13 cellular contexts compared by ENCODE assay signal in genomic region chrX:134368140-134368539, GRCh38.
"Had no signal": no experiment of that assay in that cellular context is flagged by ENCODE, and none has a peak within 500 bp of the region (broad histone marks: within the 10 kb centered on the region; RNA-seq: fewer than 3 reads in every experiment).

No MANE protein-coding gene starts in this region.

- H3K36me3 Mint-ChIP-seq: activated naive CD8-positive, alpha-beta T cell treated with anti-CD3 and anti-CD28 coated beads, Interleukin-2, amount 10 ng/mL, durations not matched to agents 7 days and 5 days had no signal

- DNase-seq: activated CD4-positive, alpha-beta T cell treated with anti-CD3 and anti-CD28 coated beads, Interleukin-2, amount 50 U/mL, for 48 hours; activated CD4-positive, CD25-positive, alpha-beta regulatory T cell treated with anti-CD3 and anti-CD28 coated beads, Interleukin-2, amount 50 U/mL, for 72 hours; activated naive CD8-positive, alpha-beta T cell treated with anti-CD3 and anti-CD28 coated beads, Interleukin-2, amount 10 ng/mL, durations not matched to agents 7 days and 5 days; aorta; hypothalamus; ovary; sigmoid colon; stimulated activated naive CD8-positive, alpha-beta T cell treated with anti-CD3 and anti-CD28 coated beads, Interleukin-15, Interleukin-2, amounts not matched to agents 100 U/mL and 50 U/mL, for 24 hours; upper lobe of right lung had no signal

- H3K27me3 Mint-ChIP-seq: activated naive CD8-positive, alpha-beta T cell treated with anti-CD3 and anti-CD28 coated beads, Interleukin-2, amount 10 ng/mL, durations not matched to agents 7 days and 5 days had no signal

- H3K9me3 ChIP-seq: esophagus muscularis mucosa, ovary, sigmoid colon, upper lobe of right lung had no signal

- FAIRE-seq: endometrium, TTC549 had no signal

- H3K27ac ChIP-seq: esophagus muscularis mucosa, ovary, sigmoid colon, upper lobe of right lung had no signal

- H3K4me3 Mint-ChIP-seq: activated naive CD8-positive, alpha-beta T cell treated with anti-CD3 and anti-CD28 coated beads, Interleukin-2, amount 10 ng/mL, durations not matched to agents 7 days and 5 days; neural crest cell had no signal

- H3K9me3 Mint-ChIP-seq: activated naive CD8-positive, alpha-beta T cell treated with anti-CD3 and anti-CD28 coated beads, Interleukin-2, amount 10 ng/mL, durations not matched to agents 7 days and 5 days; neural crest cell had no signal

- ATAC-seq: stimulated activated naive CD8-positive, alpha-beta T cell treated with anti-CD3 and anti-CD28 coated beads, Interleukin-15, Interleukin-2, amounts not matched to agents 100 U/mL and 50 U/mL, for 24 hours; upper lobe of right lung had no signal

- H3K36me3 ChIP-seq: esophagus muscularis mucosa, ovary, sigmoid colon, upper lobe of right lung had no signal

- H3K4me3 ChIP-seq: esophagus muscularis mucosa, ovary, sigmoid colon, upper lobe of right lung had no signal

- H3K4me1 ChIP-seq: esophagus muscularis mucosa, sigmoid colon, upper lobe of right lung had no signal

- H3K27ac Mint-ChIP-seq: activated naive CD8-positive, alpha-beta T cell treated with anti-CD3 and anti-CD28 coated beads, Interleukin-2, amount 10 ng/mL, durations not matched to agents 7 days and 5 days had no signal

- H3K27me3 ChIP-seq: esophagus muscularis mucosa, ovary, sigmoid colon, upper lobe of right lung had no signal
